ENCODE assay signal across 1 cellular context in genomic region chr2:142259356-142259755, GRCh38.
TF ChIP-seq lines count a peak whose summit lies in the region.

No MANE protein-coding gene starts in this region.

TF ChIP-seq in GM23338, 12 proteins besides CTCF, POLR2A, EP300 and RAD21 (continued from another document):
- TF ChIP-seq REST (IDR thresholded peaks at IDR 0.05; ENCODE audit: unreplicated experiment): no peak
- no peak for TF ChIP-seq POLR2AphosphoS5 (IDR thresholded peaks at IDR 0.05; ENCODE audit: low read depth)
- TF ChIP-seq ZNF114 (CRISPR knock-in tag; IDR thresholded peaks at IDR 0.05): no peak
- no peak for TF ChIP-seq STAT1 (IDR thresholded peaks at IDR 0.05; ENCODE audit: unreplicated experiment)
- no peak for TF ChIP-seq EZH2 (IDR thresholded peaks at IDR 0.05; ENCODE audit: low read depth, unreplicated experiment)
- no peak for TF ChIP-seq EZH2phosphoT487 (IDR thresholded peaks at IDR 0.05; ENCODE audit: unreplicated experiment)
- no peak for TF ChIP-seq JUNB (IDR thresholded peaks at IDR 0.05; ENCODE audit: unreplicated experiment)
- TF ChIP-seq ZNF331 (CRISPR knock-in tag; IDR thresholded peaks at IDR 0.05; ENCODE audit: low read depth): no peak
- no peak for TF ChIP-seq CREB1 (CRISPR knock-in tag; IDR thresholded peaks at IDR 0.05; ENCODE audit: low read depth)
- TF ChIP-seq, protein P1, sequence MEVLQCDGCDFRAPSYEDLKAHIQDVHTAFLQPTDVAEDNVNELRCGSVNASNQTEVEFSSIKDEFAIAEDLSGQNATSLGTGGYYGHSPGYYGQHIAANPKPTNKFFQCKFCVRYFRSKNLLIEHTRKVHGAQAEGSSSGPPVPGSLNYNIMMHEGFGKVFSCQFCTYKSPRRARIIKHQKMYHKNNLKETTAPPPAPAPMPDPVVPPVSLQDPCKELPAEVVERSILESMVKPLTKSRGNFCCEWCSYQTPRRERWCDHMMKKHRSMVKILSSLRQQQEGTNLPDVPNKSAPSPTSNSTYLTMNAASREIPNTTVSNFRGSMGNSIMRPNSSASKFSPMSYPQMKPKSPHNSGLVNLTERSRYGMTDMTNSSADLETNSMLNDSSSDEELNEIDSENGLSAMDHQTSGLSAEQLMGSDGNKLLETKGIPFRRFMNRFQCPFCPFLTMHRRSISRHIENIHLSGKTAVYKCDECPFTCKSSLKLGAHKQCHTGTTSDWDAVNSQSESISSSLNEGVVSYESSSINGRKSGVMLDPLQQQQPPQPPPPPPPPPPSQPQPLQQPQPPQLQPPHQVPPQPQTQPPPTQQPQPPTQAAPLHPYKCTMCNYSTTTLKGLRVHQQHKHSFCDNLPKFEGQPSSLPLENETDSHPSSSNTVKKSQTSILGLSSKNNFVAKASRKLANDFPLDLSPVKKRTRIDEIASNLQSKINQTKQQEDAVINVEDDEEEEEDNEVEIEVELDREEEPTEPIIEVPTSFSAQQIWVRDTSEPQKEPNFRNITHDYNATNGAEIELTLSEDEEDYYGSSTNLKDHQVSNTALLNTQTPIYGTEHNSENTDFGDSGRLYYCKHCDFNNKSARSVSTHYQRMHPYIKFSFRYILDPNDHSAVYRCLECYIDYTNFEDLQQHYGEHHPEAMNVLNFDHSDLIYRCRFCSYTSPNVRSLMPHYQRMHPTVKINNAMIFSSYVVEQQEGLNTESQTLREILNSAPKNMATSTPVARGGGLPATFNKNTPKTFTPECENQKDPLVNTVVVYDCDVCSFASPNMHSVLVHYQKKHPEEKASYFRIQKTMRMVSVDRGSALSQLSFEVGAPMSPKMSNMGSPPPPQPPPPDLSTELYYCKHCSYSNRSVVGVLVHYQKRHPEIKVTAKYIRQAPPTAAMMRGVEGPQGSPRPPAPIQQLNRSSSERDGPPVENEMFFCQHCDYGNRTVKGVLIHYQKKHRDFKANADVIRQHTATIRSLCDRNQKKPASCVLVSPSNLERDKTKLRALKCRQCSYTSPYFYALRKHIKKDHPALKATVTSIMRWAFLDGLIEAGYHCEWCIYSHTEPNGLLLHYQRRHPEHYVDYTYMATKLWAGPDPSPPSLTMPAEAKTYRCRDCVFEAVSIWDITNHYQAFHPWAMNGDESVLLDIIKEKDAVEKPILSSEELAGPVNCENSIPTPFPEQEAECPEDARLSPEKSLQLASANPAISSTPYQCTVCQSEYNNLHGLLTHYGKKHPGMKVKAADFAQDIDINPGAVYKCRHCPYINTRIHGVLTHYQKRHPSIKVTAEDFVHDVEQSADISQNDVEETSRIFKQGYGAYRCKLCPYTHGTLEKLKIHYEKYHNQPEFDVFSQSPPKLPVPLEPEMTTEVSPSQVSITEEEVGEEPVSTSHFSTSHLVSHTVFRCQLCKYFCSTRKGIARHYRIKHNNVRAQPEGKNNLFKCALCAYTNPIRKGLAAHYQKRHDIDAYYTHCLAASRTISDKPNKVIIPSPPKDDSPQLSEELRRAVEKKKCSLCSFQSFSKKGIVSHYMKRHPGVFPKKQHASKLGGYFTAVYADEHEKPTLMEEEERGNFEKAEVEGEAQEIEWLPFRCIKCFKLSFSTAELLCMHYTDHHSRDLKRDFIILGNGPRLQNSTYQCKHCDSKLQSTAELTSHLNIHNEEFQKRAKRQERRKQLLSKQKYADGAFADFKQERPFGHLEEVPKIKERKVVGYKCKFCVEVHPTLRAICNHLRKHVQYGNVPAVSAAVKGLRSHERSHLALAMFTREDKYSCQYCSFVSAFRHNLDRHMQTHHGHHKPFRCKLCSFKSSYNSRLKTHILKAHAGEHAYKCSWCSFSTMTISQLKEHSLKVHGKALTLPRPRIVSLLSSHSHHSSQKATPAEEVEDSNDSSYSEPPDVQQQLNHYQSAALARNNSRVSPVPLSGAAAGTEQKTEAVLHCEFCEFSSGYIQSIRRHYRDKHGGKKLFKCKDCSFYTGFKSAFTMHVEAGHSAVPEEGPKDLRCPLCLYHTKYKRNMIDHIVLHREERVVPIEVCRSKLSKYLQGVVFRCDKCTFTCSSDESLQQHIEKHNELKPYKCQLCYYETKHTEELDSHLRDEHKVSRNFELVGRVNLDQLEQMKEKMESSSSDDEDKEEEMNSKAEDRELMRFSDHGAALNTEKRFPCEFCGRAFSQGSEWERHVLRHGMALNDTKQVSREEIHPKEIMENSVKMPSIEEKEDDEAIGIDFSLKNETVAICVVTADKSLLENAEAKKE (CRISPR knock-in tag; IDR thresholded peaks at IDR 0.05): no peak
